ENCODE assay signal across 14 cellular contexts in genomic region chr22:30821863-30822215, GRCh38.
A peak's percentile ranks its signal among the peaks of the same experiment; 100 is the strongest.
DNase-seq lines count a peak whose midpoint lies in the region; ATAC-seq, FAIRE-seq and TF ChIP-seq lines count a peak whose summit lies in the region.
"Had no signal": no experiment of that assay in that cellular context is flagged by ENCODE, and none has a peak within 500 bp of the region (broad histone marks: within the 10 kb centered on the region; RNA-seq: fewer than 3 reads in every experiment).

No MANE protein-coding gene starts in this region.

- H3K27ac ChIP-seq in Panc1 (ENCODE audit: low read length) (no peak overlapping the region), fibroblast of lung (ENCODE audit: insufficient read depth, low read length) (no peak overlapping the region), trophoblast cell (ENCODE audit: low read depth, low read length) (no peak overlapping the region)
- H3K27ac ChIP-seq: SK-N-MC had no signal

- no peaks in the 10 kb centered on the region for H3K9me3 Mint-ChIP-seq in Calu3 (ENCODE audit: low read depth, unreplicated experiment)
- H3K9me3 Mint-ChIP-seq: stimulated activated naive CD8-positive, alpha-beta T cell treated with anti-CD3 and anti-CD28 coated beads, Interleukin-15, Interleukin-2, amounts not matched to agents 100 ng/mL and 50 ng/mL, for 24 hours had no signal

- intact Hi-C loops in Calu3 (cut with micrococcal nuclease; ENCODE audit: unreplicated experiment) (no loop called here), Panc1 (cut with micrococcal nuclease; ENCODE audit: unreplicated experiment) (no loop called here)

- H2BK5ac ChIP-seq in trophoblast cell (ENCODE audit: low read depth, low read length, poor library complexity): no peak overlapping the region

- no peak overlapping the region for H3K14ac ChIP-seq in trophoblast cell (ENCODE audit: low read length)

- no peaks in the 10 kb centered on the region for H3K4me1 ChIP-seq in Panc1 (ENCODE audit: control insufficient read depth, insufficient read depth, low read length)
- peaks cover 2% of the 10 kb centered on the region for H3K4me1 ChIP-seq in fibroblast of lung (ENCODE audit: control insufficient read depth, extremely low read depth, insufficient read depth, low read length)
- peaks cover 5 to 7% of the 10 kb centered on the region in 2 experiments for H3K4me1 ChIP-seq in trophoblast cell (ENCODE audit: control insufficient read depth in 1 of 2, insufficient read depth in 2 of 2, low read length in 2 of 2)

- no peaks in the 10 kb centered on the region for H4K20me1 ChIP-seq in fibroblast of lung (ENCODE audit: control insufficient read depth, extremely low read depth, insufficient read depth, low read length)

- H3K36me3 Mint-ChIP-seq in Calu3 (ENCODE audit: insufficient read depth, unreplicated experiment): peaks cover 5% of the 10 kb centered on the region

- no peaks in the 10 kb centered on the region for H3K4me1 Mint-ChIP-seq in Calu3 (ENCODE audit: low read depth, unreplicated experiment)

- in situ Hi-C loops in Panc1 (cut with HindIII; ENCODE audit: low pct_unique_long_range_greater_than_20kb, low sequenced_read_pairs): no loop called here
- in situ Hi-C loops in ACHN (cut with HindIII; ENCODE audit: low pct_ligation_motif_present, low pct_unique_long_range_greater_than_20kb, low sequenced_read_pairs): no loop called here

- no peak overlapping the region for H4K12ac ChIP-seq in trophoblast cell (ENCODE audit: low read depth, low read length)

- H3K9me3 ChIP-seq in Panc1 (ENCODE audit: control insufficient read depth, insufficient read depth, low read depth, low read length) (no peaks in the 10 kb centered on the region), fibroblast of lung (ENCODE audit: control insufficient read depth, insufficient read depth, low read depth, low read length) (no peaks in the 10 kb centered on the region), trophoblast cell (ENCODE audit: insufficient read depth, low read depth, low read length) (peaks cover 2% of the 10 kb centered on the region)

- POLR2A ChIA-PET in Panc1 (lab: Charles Lee): no interaction called here

- no peaks in the 10 kb centered on the region for H3K36me3 ChIP-seq in Panc1 (ENCODE audit: control insufficient read depth, insufficient read depth, low read length)
- no peaks in the 10 kb centered on the region for H3K36me3 ChIP-seq in fibroblast of lung (ENCODE audit: control insufficient read depth, insufficient read depth, low read length)
- H3K36me3 ChIP-seq in trophoblast cell (ENCODE audit: control insufficient read depth in 1 of 2, insufficient read depth in 2 of 2, low read length in 2 of 2): no peaks in the 10 kb centered on the region

- WGBS in trophoblast cell (ENCODE audit: extremely low coverage, insufficient coverage, insufficient read length): no CpG with 5 or more reads among the region's 8 CpGs

- H3K18ac ChIP-seq in trophoblast cell (ENCODE audit: low read length): no peak overlapping the region

- peak overlapping the region; percentile 66 for H3K4me2 ChIP-seq in fibroblast of lung (ENCODE audit: extremely low read depth, insufficient read depth, low read length)
- H3K4me2 ChIP-seq in trophoblast cell (ENCODE audit: low read length): peak overlapping the region; percentile 76

- FAIRE-seq in GM19239 (lab: Jason Lieb, UNC): no peak
- FAIRE-seq: islet of Langerhans had no signal

- no peak for TF ChIP-seq CTCF in Calu3 (IDR thresholded peaks at IDR 0.05; ENCODE audit: unreplicated experiment)
- TF ChIP-seq CTCF in Panc1 (IDR thresholded peaks at IDR 0.05): no peak
- no peak for TF ChIP-seq CTCF in fibroblast of lung (conservative IDR thresholded peaks at IDR 0.05 in 1 of 2, IDR thresholded peaks at IDR 0.05 in 1 of 2; ENCODE audit: low read depth in 1 of 2, low read length in 2 of 2)

- peak overlapping the region; percentile 73 for H3K4me3 Mint-ChIP-seq in Calu3 (ENCODE audit: low read depth, unreplicated experiment)
- H3K4me3 Mint-ChIP-seq: stimulated activated naive CD8-positive, alpha-beta T cell treated with anti-CD3 and anti-CD28 coated beads, Interleukin-15, Interleukin-2, amounts not matched to agents 100 ng/mL and 50 ng/mL, for 24 hours had no signal

- H3K9ac ChIP-seq in fibroblast of lung (ENCODE audit: insufficient read depth, low read length) (no peak overlapping the region), trophoblast cell (ENCODE audit: low read length) (no peak overlapping the region)

- no peak overlapping the region for H2AK5ac ChIP-seq in trophoblast cell (ENCODE audit: low read length)

- no peak overlapping the region for H2AFZ ChIP-seq in fibroblast of lung (ENCODE audit: low read length)
- no peak overlapping the region for H2AFZ ChIP-seq in trophoblast cell (ENCODE audit: insufficient read depth, low read length, poor library complexity)

- CTCF ChIA-PET in Calu3 (lab: Charles Lee): interaction anchor here (0.7 to 2.2 kb wide), 4 partner anchors 12 to 337 kb away, joined by 3 to 6 read pairs (median 4); no protein-coding TSS in a partner anchor
- CTCF ChIA-PET in Panc1 (lab: Charles Lee): no interaction called here

- no peak overlapping the region for H4K91ac ChIP-seq in trophoblast cell (ENCODE audit: low read depth, low read length)

- H2BK120ac ChIP-seq in trophoblast cell (ENCODE audit: insufficient read depth, low read length, poor library complexity): no peak overlapping the region

- ATAC-seq in Panc1: no peak
- no peak for ATAC-seq in GM19324 (IDR thresholded peaks at IDR 0.05; ENCODE audit: low FRiP score, unreplicated experiment)

- H3K27ac Mint-ChIP-seq in Calu3 (ENCODE audit: unreplicated experiment): no peak overlapping the region
- H3K27ac Mint-ChIP-seq: stimulated activated naive CD8-positive, alpha-beta T cell treated with anti-CD3 and anti-CD28 coated beads, Interleukin-15, Interleukin-2, amounts not matched to agents 100 ng/mL and 50 ng/mL, for 24 hours had no signal

- peaks cover 48% of the 10 kb centered on the region for H3K27me3 Mint-ChIP-seq in Calu3 (ENCODE audit: unreplicated experiment)

- no TSS peak for BruUV-seq in Calu3 (replicated peaks; lab: Mats Ljungman, UMichigan)
- no TSS peak for BruUV-seq in Panc1 (replicated peaks; lab: Mats Ljungman, UMichigan)

- no peaks in the 10 kb centered on the region for H3K79me1 ChIP-seq in trophoblast cell (ENCODE audit: low read length)

- H3K27me3 ChIP-seq in Panc1 (ENCODE audit: control insufficient read depth, insufficient read depth, low read length): peaks cover 3% of the 10 kb centered on the region; the same call in 1 of the 2 replicates
- peaks cover 16% of the 10 kb centered on the region for H3K27me3 ChIP-seq in fibroblast of lung (ENCODE audit: control insufficient read depth, insufficient read depth, low read length)
- peaks cover 19% of the 10 kb centered on the region for H3K27me3 ChIP-seq in trophoblast cell (ENCODE audit: insufficient read depth, low read length)

- no peak overlapping the region for H2BK12ac ChIP-seq in trophoblast cell (ENCODE audit: low read length)

- no peak overlapping the region for H3K23ac ChIP-seq in trophoblast cell (ENCODE audit: low read length)

- no peak for DNase-seq in Calu3
- no peak for DNase-seq in Panc1 (ENCODE audit: low read depth, low spot score)
- DNase-seq in fibroblast of lung (ENCODE audit: low read depth in 2 of 2): no peak
- DNase-seq in trophoblast cell: no peak
- DNase-seq in GM19239 (ENCODE audit: insufficient read length, low spot score): no peak
- no peak for DNase-seq in cortex of kidney (lab: John Stamatoyannopoulos, UW)
- DNase-seq in ACHN: no peak
- DNase-seq: GF-D8; NCI-H2029; stimulated activated CD4-positive, alpha-beta T cell treated with anti-CD3 and anti-CD28 coated beads, Interleukin-12 subunit alpha, Interleukin-12 subunit beta, amount 100 ng/mL, for 4 hours had no signal

- H3K79me2 ChIP-seq in fibroblast of lung (ENCODE audit: control insufficient read depth, insufficient read depth, low read length) (no peaks in the 10 kb centered on the region), trophoblast cell (ENCODE audit: control insufficient read depth, insufficient read depth, low read length, poor library complexity) (no peaks in the 10 kb centered on the region)

- no peak overlapping the region for H3K4ac ChIP-seq in trophoblast cell (ENCODE audit: low read depth, low read length)

- H3K4me3 ChIP-seq in Panc1 (ENCODE audit: low read depth in 2 of 2, low read length in 2 of 2): peak overlapping the region; percentile 34 to 39; a peak in 3 of 4 replicates
- peak overlapping the region in 3 of 4 experiments; percentile 28 to 48 (median 32) for H3K4me3 ChIP-seq in fibroblast of lung (replicated peaks in 1 of 4; ENCODE audit: control extremely low read depth in 1 of 4, insufficient read depth in 1 of 4, low read depth in 3 of 4, low read length in 4 of 4)
- no peak overlapping the region for H3K4me3 ChIP-seq in trophoblast cell (ENCODE audit: low read depth, low read length)
- H3K4me3 ChIP-seq: SK-N-MC had no signal

- H4K8ac ChIP-seq in trophoblast cell (ENCODE audit: low read depth, low read length): no peak overlapping the region
